Comparison of ENCODE assay signal across 7 cellular contexts in the genomic region with DNA sequence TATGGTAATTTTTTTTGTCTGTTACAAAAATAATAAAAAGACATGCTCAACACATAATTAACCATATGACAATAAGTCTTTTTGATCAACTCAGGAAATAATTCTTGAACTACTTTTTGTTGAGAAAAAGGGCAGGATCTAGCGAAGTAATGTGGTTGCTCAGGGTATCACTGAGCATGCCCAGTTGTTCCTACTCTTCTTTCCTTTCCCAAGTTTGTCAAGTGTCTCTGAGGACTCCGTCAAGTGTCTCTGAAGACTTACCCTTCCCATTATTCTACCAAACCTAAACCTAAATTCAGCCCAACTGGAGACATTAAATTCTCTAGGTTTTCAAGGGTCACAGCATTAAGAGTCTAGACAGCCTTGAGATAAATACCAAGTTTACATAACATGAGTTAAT. TPM values are rescaled to one million over a fixed set of nuclear protein-coding genes. Genes with fewer than 3 reads are reported as not detected.
DNase-seq lines count a peak whose midpoint lies in the region; ATAC-seq, FAIRE-seq and TF ChIP-seq lines count a peak whose summit lies in the region.
"Not testable (repeated sequence)": the region's sequence is repeated elsewhere in the genome, so short reads cannot be mapped to it uniquely, and the experiment has no call there.

No MANE protein-coding gene starts in this region.

- H3K9ac ChIP-seq in BLaER1; DND-41 (ENCODE audit: low read depth, low read length); K562 (ENCODE audit: insufficient read depth in 1 of 2, low read depth in 2 of 2, low read length in 2 of 2): not testable (repeated sequence)

- peaks cover 38% of the 10 kb centered on the region for H3K36me3 ChIP-seq in BLaER1
- H3K36me3 ChIP-seq in DND-41 (ENCODE audit: insufficient read depth, low read length) = peaks cover 15% of the 10 kb centered on the region; the same call in 1 of the 2 replicates
- peaks cover 27% of the 10 kb centered on the region for H3K36me3 ChIP-seq in PC-9 (ENCODE audit: low read depth)
- H3K36me3 ChIP-seq in K562 (ENCODE audit: control insufficient read depth, insufficient read depth, low read length) = peaks cover 31% of the 10 kb centered on the region; the same call in 2 of the 3 replicates
- peaks cover 28% of the 10 kb centered on the region for H3K36me3 ChIP-seq in left ventricle myocardium inferior

- not testable (repeated sequence) for TF ChIP-seq EP300 in K562 (IDR thresholded peaks at IDR 0.05; ENCODE audit: low read length)

- not testable (repeated sequence) for TF ChIP-seq CTCF in DND-41 (IDR thresholded peaks at IDR 0.05; ENCODE audit: borderline replicate concordance, extremely low read depth, low read length, poor library complexity, severe bottlenecking); PC-9 (conservative IDR thresholded peaks at IDR 0.05); K562 (IDR thresholded peaks at IDR 0.05 in 2 of 3, conservative IDR thresholded peaks at IDR 0.05 in 1 of 3; ENCODE audit: insufficient read depth in 2 of 3, low read depth in 1 of 3, low read length in 3 of 3); left ventricle myocardium inferior (IDR thresholded peaks at IDR 0.05; ENCODE audit: borderline replicate concordance)

- intact Hi-C loops in PC-9 (cut with micrococcal nuclease; ENCODE audit: unreplicated experiment); K562 (cut with micrococcal nuclease); left ventricle myocardium inferior (cut with micrococcal nuclease): not testable (repeated sequence)

- BruUV-seq in PC-9 (replicated peaks; lab: Mats Ljungman, UMichigan); K562 (replicated peaks; lab: Mats Ljungman, UMichigan): not testable (repeated sequence)

- 49% methylated on average over 2 of the region's 2 CpGs for WGBS in K562 (ENCODE audit: insufficient coverage, low coverage, missing lambda C conversion rate)

- not testable (repeated sequence) for H3K27me3 ChIP-seq in BLaER1; PC-9 (ENCODE audit: insufficient read depth, low read depth); K562 (ENCODE audit: control insufficient read depth in 2 of 2, insufficient read depth in 2 of 2, low read length in 2 of 2); left ventricle myocardium inferior (ENCODE audit: low read depth)
- H3K27me3 ChIP-seq in DND-41 (ENCODE audit: insufficient read depth, low read length, poor library complexity) = peaks cover 11% of the 10 kb centered on the region

- H4K20me1 ChIP-seq in BLaER1 = 0 out of 2 replicates have a peak, but pooled peaks cover 14% of the 10 kb centered on the region
- not testable (repeated sequence) for H4K20me1 ChIP-seq in DND-41 (ENCODE audit: insufficient read depth, low read length); PC-9 (ENCODE audit: insufficient read depth); K562 (replicated peaks; ENCODE audit: control insufficient read depth, insufficient read depth, low read length)

- peaks cover 40 to 47% (median 41%) of the 10 kb centered on the region in 3 donors for H3K4me1 Mint-ChIP-seq in IgD-negative memory B cell
- peaks cover 29 to 49% (median 49%) of the 10 kb centered on the region in 3 donors for H3K4me1 Mint-ChIP-seq in naive B cell

- ATAC-seq in DND-41 (ENCODE audit: insufficient read depth, low read depth); K562; naive B cell (ENCODE audit: low read depth in 2 of 2): not testable (repeated sequence)

- H3K27ac Mint-ChIP-seq in IgD-negative memory B cell (peak overlapping the region in 1 of 3 donors; percentile 65), naive B cell (peak overlapping the region in 2 of 6 donors; percentile 36 to 38)

- H3K36me3 Mint-ChIP-seq in IgD-negative memory B cell (peaks cover 12% of the 10 kb centered on the region), naive B cell (peaks cover 29 to 32% of the 10 kb centered on the region in 2 donors)

- H2AFZ ChIP-seq in DND-41 (ENCODE audit: low read depth, low read length); PC-9; K562 (ENCODE audit: low read depth, low read length): not testable (repeated sequence)

- H3K79me2 ChIP-seq in DND-41 (ENCODE audit: insufficient read depth, low read length) = peaks cover 23% of the 10 kb centered on the region
- peaks cover 63% of the 10 kb centered on the region for H3K79me2 ChIP-seq in PC-9 (ENCODE audit: low read depth)
- peaks cover 72% of the 10 kb centered on the region for H3K79me2 ChIP-seq in K562 (ENCODE audit: control insufficient read depth, insufficient read depth, low read length)

- not testable (repeated sequence) for H3K9me3 Mint-ChIP-seq in IgD-negative memory B cell, naive B cell

- CTCF ChIA-PET in PC-9 (lab: Charles Lee); K562 (lab: Yijun Ruan, JAX; ENCODE audit: low intra/inter-chr PET ratio): not testable (repeated sequence)

- not testable (repeated sequence) for H3K27me3 Mint-ChIP-seq in IgD-negative memory B cell, naive B cell

- H3K4me3 ChIP-seq in BLaER1; DND-41 (ENCODE audit: low read depth in 1 of 2, low read length in 2 of 2); PC-9; K562: not testable (repeated sequence)
- peak overlapping the region; percentile 15 for H3K4me3 ChIP-seq in left ventricle myocardium inferior

- not testable (repeated sequence) for FAIRE-seq in K562 (lab: Jason Lieb, UNC)

- H3F3A ChIP-seq in PC-9 (ENCODE audit: insufficient read depth, low read depth) = peaks cover 17% of the 10 kb centered on the region; the same call in 1 of the 2 replicates

- peaks cover 25% of the 10 kb centered on the region for H3K4me1 ChIP-seq in BLaER1
- H3K4me1 ChIP-seq in DND-41 (ENCODE audit: insufficient read depth, low read length) = peaks cover 30% of the 10 kb centered on the region
- H3K4me1 ChIP-seq in PC-9 (replicated peaks; ENCODE audit: insufficient read depth) = peaks cover 32% of the 10 kb centered on the region
- H3K4me1 ChIP-seq in K562 (replicated peaks in 1 of 2; ENCODE audit: control insufficient read depth in 2 of 2, insufficient read depth in 2 of 2, low read length in 2 of 2) = not testable (repeated sequence)
- H3K4me1 ChIP-seq in left ventricle myocardium inferior = peaks cover 81% of the 10 kb centered on the region

- in situ Hi-C loops in K562 (cut with MboI) = not testable (repeated sequence)

- not testable (repeated sequence) for DNase-seq in DND-41; PC-9; K562 (ENCODE audit: extremely low read depth in 1 of 4, low spot score in 3 of 4); left ventricle myocardium inferior; naive B cell

- TF ChIP-seq RAD21 in K562 (CRISPR knock-in tag; conservative IDR thresholded peaks at IDR 0.05 in 1 of 2, IDR thresholded peaks at IDR 0.05 in 1 of 2) = not testable (repeated sequence)

- POLR2A ChIA-PET in PC-9 (lab: Charles Lee; ENCODE audit: unreplicated experiment); K562 (lab: Yijun Ruan, JAX): not testable (repeated sequence)

- H3K27ac ChIP-seq in BLaER1; DND-41 (ENCODE audit: low read length); PC-9: not testable (repeated sequence)
- H3K27ac ChIP-seq in K562 (ENCODE audit: extremely low read depth, low read depth, low read length) = peak overlapping the region; percentile 44; the same call in 1 of the 3 replicates
- H3K27ac ChIP-seq in left ventricle myocardium inferior (replicated peaks) = peak overlapping the region; percentile 28

- not testable (repeated sequence) for H3K9me1 ChIP-seq in K562 (ENCODE audit: control insufficient read depth, insufficient read depth, low read length)

- peaks cover 24% of the 10 kb centered on the region; the same call in 1 of the 2 replicates for H3K9me3 ChIP-seq in BLaER1
- not testable (repeated sequence) for H3K9me3 ChIP-seq in DND-41 (ENCODE audit: insufficient read depth, low read length, severe bottlenecking); PC-9 (ENCODE audit: insufficient read depth, low read depth); K562 (replicated peaks; ENCODE audit: control insufficient read depth, insufficient read depth, low read depth, low read length); left ventricle myocardium inferior (replicated peaks)

- peak overlapping the region; percentile 95 for H3K4me2 ChIP-seq in BLaER1
- H3K4me2 ChIP-seq in DND-41 (ENCODE audit: insufficient read depth, low read length) = peak overlapping the region; percentile 29; the same call in 1 of the 2 replicates
- 0 out of 2 replicates have a peak overlapping the region, but pooled peaks have one; percentile 26 for H3K4me2 ChIP-seq in PC-9
- H3K4me2 ChIP-seq in K562 (ENCODE audit: insufficient read depth, low read length) = peak overlapping the region; percentile 55

- TF ChIP-seq POLR2A in K562 (conservative IDR thresholded peaks at IDR 0.05) = not testable (repeated sequence)

- not testable (repeated sequence) for H3K9me2 ChIP-seq in PC-9 (ENCODE audit: insufficient read depth)

- peak overlapping the region in 3 of 4 donors; percentile 36 to 70 (median 58) for H3K4me3 Mint-ChIP-seq in IgD-negative memory B cell
- H3K4me3 Mint-ChIP-seq in naive B cell = peak overlapping the region in 6 of 8 donors; percentile 5 to 54 (median 45)

RNA-seq across cellular contexts. Expression of a gene that starts 3.5 kb away (rescaled TPM):
- polyA plus RNA-seq in IgD-negative memory B cell (55.8 TPM), K562 (2011; rRNA removed) (9.6 and 16.1 TPM in 2 replicates), K562 (2014; fragmentation: Illumina TruSeq; extraction: Trizol) (13.9 and 18.1 TPM in 2 replicates), K562 (2014; fragmentation: Nextera tagmentation; extraction: Ambion mirVana) (1 to 10 TPM; 6.5 to 6.9 TPM), K562 (2014; rRNA removed) (13.2 and 15.3 TPM in 2 replicates), naive B cell (ENCODE audit: low read depth in 6 of 6) (10 to 100 TPM; 62.6 to 89.9 (median 71.4) TPM)
- total RNA-seq in PC-9 (2021) (37.1 and 40.7 TPM in 2 replicates), K562 (2014; rRNA removed) (14.8 and 17.6 TPM in 2 replicates), K562 (2014; rRNA removed; fragmentation: Illumina TruSeq; extraction: Trizol) (17.5 and 20.7 TPM in 2 replicates), K562 (2015; rRNA removed; fragmentation: Illumina TruSeq; extraction: Trizol) (11.5 and 13.4 TPM in 2 replicates), K562 (2021) (16.4 and 17.6 TPM in 2 replicates), left ventricle myocardium inferior (29.5 TPM)
- 9.0 and 30.9 TPM in 2 replicates for total RNA-seq in K562 (2011; cell fraction: chromatin; rRNA removed; ENCODE audit: low replicate concordance)
- 4.5 and 7.2 TPM in 2 replicates for total RNA-seq in K562 (2011; cell fraction: nucleolus; rRNA removed)
- total RNA-seq in K562 (2011; cell fraction: nucleoplasm; rRNA removed) = 16.2 and 30.2 TPM in 2 replicates
- 3.7 and 6.0 TPM in 2 replicates for polyA plus RNA-seq in K562 (2011; cell fraction: cytosol; rRNA removed)
- polyA plus RNA-seq in K562 (2011; cell fraction: nucleus; rRNA removed) = 2.5 and 3.7 TPM in 2 replicates
- polyA plus RNA-seq in K562 (2012) = 13.8 and 16.4 TPM in 2 replicates
- polyA minus RNA-seq in K562 (2011; rRNA and poly(A)+ RNA removed) = 13.4 and 13.8 TPM in 2 replicates
- 7.0 and 7.7 TPM in 2 replicates for polyA minus RNA-seq in K562 (2011; cell fraction: cytosol; rRNA and poly(A)+ RNA removed)
- polyA minus RNA-seq in K562 (2011; cell fraction: nucleus; rRNA and poly(A)+ RNA removed) = 4.7 and 10.2 TPM in 2 replicates

Comparison
In these comparisons a context has a peak if more than half of its experiments do, and no peak if none do; other contexts are left out.
1. H3K4me2 ChIP-seq: peak in every context shown above with its lines; median percentile 95 in BLaER1; 55 in K562; 29 in DND-41; 26 in PC-9.